ENCODE assay signal across 10 cellular contexts in genomic region chr22:28907311-28908008, GRCh38. TPM values are rescaled to one million over a fixed set of nuclear protein-coding genes. Genes with fewer than 3 reads are reported as not detected.
DNase-seq lines count a peak whose midpoint lies in the region; ATAC-seq, FAIRE-seq and TF ChIP-seq lines count a peak whose summit lies in the region.
"Had no signal": no experiment of that assay in that cellular context is flagged by ENCODE, and none has a peak within 500 bp of the region (broad histone marks: within the 10 kb centered on the region; RNA-seq: fewer than 3 reads in every experiment).

No MANE protein-coding gene starts in this region.

- TF ChIP-seq CTCF in GM12878 (IDR thresholded peaks at IDR 0.05 in 2 of 3, conservative IDR thresholded peaks at IDR 0.05 in 1 of 3; ENCODE audit: control insufficient read depth in 2 of 3, extremely low read depth in 1 of 3, insufficient read depth in 1 of 3, low read depth in 3 of 3, low read length in 3 of 3) (no peak), testis (IDR thresholded peaks at IDR 0.05) (no peak)

- ATAC-seq in HG03342 (IDR thresholded peaks at IDR 0.05; ENCODE audit: unreplicated experiment) (peak; percentile 70), GM12878 (peak; percentile 91), sciatic nerve (no peak)

- H3K79me2 ChIP-seq in GM12878 (ENCODE audit: control insufficient read depth, insufficient read depth, low read length) = no peaks in the 10 kb centered on the region

- peak; percentile 67 for DNase-seq in activated T-cell treated with anti-CD3 and anti-CD28 coated beads for 48 hours (ENCODE audit: low read depth)
- no peak for DNase-seq in activated T-cell treated with anti-CD3 and anti-CD28 coated beads for 4 hours
- DNase-seq in GM12878 (ENCODE audit: low read depth, low spot score) = peak; percentile 89
- peak; percentile 34 for DNase-seq in testis
- no peak for DNase-seq in sciatic nerve (ENCODE audit: low spot score)
- DNase-seq in NCI-H1436 (lab: John Stamatoyannopoulos, UW) = no peak
- no peak for DNase-seq in NOMO-1 treated with dmso at 0.1 percent for 144 hours (lab: John Stamatoyannopoulos, UW; ENCODE audit: unreplicated experiment)
- DNase-seq: NCI-H226 had no signal

- H3K4me2 ChIP-seq in GM12878 (ENCODE audit: control insufficient read depth, insufficient read depth) = peak overlapping the region; percentile 65

- FAIRE-seq in GM12878 (lab: Jason Lieb, UNC) = peak; percentile 59

- no peak overlapping the region for H3K9ac ChIP-seq in GM12878 (ENCODE audit: control insufficient read depth, insufficient read depth, low read length)

- SMC1A ChIA-PET in GM12878 (lab: Charles Lee; ENCODE audit: uncharacterized antibody, unreplicated experiment) = interaction anchor here (0.7 to 6.7 kb wide), 21 partner anchors 10 to 260 kb away, joined by 3 to 117 read pairs (median 5); partner anchors contain the start of gene ZNRF3

- in situ Hi-C loops in GM12878 (cut with MboI) = no loop called here

- no TSS peak for BruUV-seq in GM12878 (replicated peaks; lab: Mats Ljungman, UMichigan)

- H3K27ac ChIP-seq in GM12878 (ENCODE audit: control insufficient read depth, insufficient read depth) (no peak overlapping the region), testis (peak overlapping the region in 1 of 2 donors; percentile 79)
- H3K27ac ChIP-seq: neutrophil had no signal

- H3K27me3 ChIP-seq in GM12878 (replicated peaks in 1 of 2; ENCODE audit: control insufficient read depth in 2 of 2, insufficient read depth in 2 of 2, low read length in 1 of 2) (no peaks in the 10 kb centered on the region; a peak in 1 of 4 replicates), testis (no peaks in the 10 kb centered on the region)
- H3K27me3 ChIP-seq: neutrophil had no signal

- intact Hi-C loops in GM12878 (cut with micrococcal nuclease; ENCODE audit: unreplicated experiment) = loop anchor here (1.0 to 5.0 kb wide), 5 partner anchors 23 to 260 kb away; no protein-coding TSS in a partner anchor
- intact Hi-C loops in testis (cut with DNase I; ENCODE audit: low total_unique reads) = no loop called here
- intact Hi-C loops in sciatic nerve (cut with DNase I) = no loop called here

- peak; percentile 71 to 89; a peak in 2 of 4 replicates for TF ChIP-seq EP300 in GM12878 (IDR thresholded peaks at IDR 0.05; ENCODE audit: borderline replicate concordance in 1 of 2, control insufficient read depth in 1 of 2, low read depth in 2 of 2, low read length in 2 of 2)

- H3K4me3 ChIP-seq in GM12878 (peak overlapping the region; percentile 3; the same call in 1 of the 2 replicates), testis (no peak overlapping the region)

- H3K9me3 ChIP-seq in GM12878 (replicated peaks; ENCODE audit: control insufficient read depth, insufficient read depth, low read length) (no peaks in the 10 kb centered on the region; the same call in 2 of the 3 replicates), testis (no peaks in the 10 kb centered on the region)
- H3K9me3 ChIP-seq: neutrophil had no signal

- H2AFZ ChIP-seq in GM12878 (ENCODE audit: control insufficient read depth, low read depth, low read length) = no peak overlapping the region

- CTCF ChIA-PET in GM12878 (lab: Yijun Ruan, JAX) = interaction anchor here (0.6 to 7.2 kb wide), 13 partner anchors 11 to 308 kb away, joined by 3 to 78 read pairs (median 4); no protein-coding TSS in a partner anchor

- TF ChIP-seq RAD21 in GM12878 (IDR thresholded peaks at IDR 0.05; ENCODE audit: insufficient read depth, low read depth, low read length) = no peak

- TF ChIP-seq POLR2A in GM12878 (IDR thresholded peaks at IDR 0.05; ENCODE audit: low read depth, low read length) (no peak), testis (IDR thresholded peaks at IDR 0.05) (no peak)

- 0% methylated on average over 5 of the region's 5 CpGs for WGBS in GM12878 (ENCODE audit: insufficient coverage, insufficient replicate concordance, low lambda C conversion rate, missing lambda C conversion rate)
- 62 to 79% methylated on average over 5 of the region's 5 CpGs for WGBS in testis, 2 donors

- no peaks in the 10 kb centered on the region for H3K36me3 ChIP-seq in GM12878 (ENCODE audit: control insufficient read depth in 2 of 2, insufficient read depth in 2 of 2, low read length in 1 of 2)
- H3K36me3 ChIP-seq in testis (ENCODE audit: low read depth, missing control alignments) = no peaks in the 10 kb centered on the region
- H3K36me3 ChIP-seq: neutrophil had no signal

- POLR2A ChIA-PET in GM12878 (lab: Charles Lee) = interaction anchor here (0.5 to 3.0 kb wide), 17 partner anchors 9 to 175 kb away, joined by 3 to 16 read pairs (median 4); no protein-coding TSS in a partner anchor

- H4K20me1 ChIP-seq in GM12878 (ENCODE audit: control insufficient read depth, insufficient read depth) = no peaks in the 10 kb centered on the region

- RAD21 ChIA-PET in GM12878 (lab: Charles Lee; ENCODE audit: unreplicated experiment) = interaction anchor here (0.6 to 9.2 kb wide), 20 partner anchors 12 to 141 kb away, joined by 3 to 84 read pairs (median 4); partner anchors contain the start of genes XBP1 and ZNRF3

- H3K4me1 ChIP-seq in GM12878 (ENCODE audit: control insufficient read depth, insufficient read depth, low read length) (peaks cover 23% of the 10 kb centered on the region), testis (peaks cover 90% of the 10 kb centered on the region)

TF ChIP-seq in GM12878, 131 proteins besides CTCF, POLR2A, EP300 and RAD21 (continues in another document):
- TF ChIP-seq ELK1 (IDR thresholded peaks at IDR 0.05; ENCODE audit: low read depth, low read length) = no peak
- no peak for TF ChIP-seq MYC (IDR thresholded peaks at IDR 0.05; ENCODE audit: insufficient read depth, insufficient read length, insufficient replicate concordance, low read length, severe bottlenecking)
- no peak for TF ChIP-seq NFYA (IDR thresholded peaks at IDR 0.05; ENCODE audit: borderline replicate concordance, low read depth, low read length)
- TF ChIP-seq NR2F1 (conservative IDR thresholded peaks at IDR 0.05) = peak; percentile 75
- TF ChIP-seq ASH2L (IDR thresholded peaks at IDR 0.05; ENCODE audit: borderline replicate concordance, low read depth) = no peak
- peak; percentile 38; the same call in 1 of the 2 replicates for TF ChIP-seq CREB1 (IDR thresholded peaks at IDR 0.05; ENCODE audit: low read depth)
- peak; percentile 95 for TF ChIP-seq NFIC (IDR thresholded peaks at IDR 0.05; ENCODE audit: low read depth, low read length)
- TF ChIP-seq FOXK2 (IDR thresholded peaks at IDR 0.05) = no peak; the same call in 1 of the 2 replicates
- TF ChIP-seq PAX5 (IDR thresholded peaks at IDR 0.05; ENCODE audit: borderline replicate concordance, low read depth, low read length) = peak; percentile 67; the same call in 1 of the 2 replicates
- TF ChIP-seq ZNF24 (IDR thresholded peaks at IDR 0.05) = peak; percentile 34; the same call in 1 of the 2 replicates
- TF ChIP-seq RELB (IDR thresholded peaks at IDR 0.05; ENCODE audit: low read depth) = peak; percentile 81
- no peak; the same call in 1 of the 2 replicates for TF ChIP-seq BMI1 (IDR thresholded peaks at IDR 0.05; ENCODE audit: borderline replicate concordance)
- TF ChIP-seq SRF (IDR thresholded peaks at IDR 0.05; ENCODE audit: low read depth in 2 of 2, low read length in 2 of 2) = no peak
- no peak for TF ChIP-seq TCF3 (IDR thresholded peaks at IDR 0.05; ENCODE audit: borderline replicate concordance, insufficient read depth, low read depth, low read length)
- TF ChIP-seq TCF7 (IDR thresholded peaks at IDR 0.05; ENCODE audit: borderline replicate concordance) = no peak
- peak; percentile 56; the same call in 1 of the 2 replicates for TF ChIP-seq PML (IDR thresholded peaks at IDR 0.05; ENCODE audit: low read length)

RNA-seq across cellular contexts. Expression of gene ZNRF3, which starts 24.1 kb away (rescaled TPM):
- 14.8 and 17.0 TPM in 2 replicates for total RNA-seq in GM12878 (2013; cell fraction: nucleolus; rRNA removed)
- total RNA-seq in GM12878 (2014; rRNA removed) = 0.98 and 1.1 TPM in 2 replicates
- total RNA-seq in GM12878 (2014; rRNA removed; fragmentation: Illumina TruSeq; extraction: Trizol) = 0.46 and 0.49 TPM in 2 replicates
- total RNA-seq in GM12878 (2021) = 1.5 and 1.9 TPM in 2 replicates
- 0.07 TPM for polyA plus RNA-seq in GM12878 (2011; ENCODE audit: low read depth)
- polyA plus RNA-seq in GM12878 (2011; rRNA removed) = 2.4 TPM in 2 replicates
- 3.5 and 4.6 TPM in 2 replicates for polyA plus RNA-seq in GM12878 (2011; cell fraction: cytosol; rRNA removed)
- polyA plus RNA-seq in GM12878 (2011; cell fraction: nucleus; rRNA removed) = 5.2 and 7.3 TPM in 2 replicates
- 0.22 and 0.23 TPM in 2 replicates for polyA plus RNA-seq in GM12878 (2012)
- 0.43 and 0.52 TPM in 2 replicates for polyA plus RNA-seq in GM12878 (2014; fragmentation: Illumina TruSeq; extraction: Trizol)
- polyA plus RNA-seq in GM12878 (2014; fragmentation: Nextera tagmentation; extraction: Ambion mirVana) = under 1 TPM; 0.10 to 0.13 TPM
- polyA plus RNA-seq in GM12878 (2014; rRNA removed) = 1.1 and 1.2 TPM in 2 replicates
- polyA plus RNA-seq in GM12878 (2016; fragmentation: Nextera tagmentation; extraction: Ambion mirVana) = under 1 TPM; 0.05 to 0.20 TPM
- 3.9 and 7.7 TPM in 2 replicates for polyA minus RNA-seq in GM12878 (2011; rRNA and poly(A)+ RNA removed)
- 4.4 and 4.5 TPM in 2 replicates for polyA minus RNA-seq in GM12878 (2011; cell fraction: cytosol; rRNA and poly(A)+ RNA removed)
- 3.4 and 7.2 TPM in 2 replicates for polyA minus RNA-seq in GM12878 (2011; cell fraction: nucleus; rRNA and poly(A)+ RNA removed)
- 10 to 100 TPM; 32.2 to 44.5 TPM for total RNA-seq in testis
- 13.9 TPM for polyA plus RNA-seq in testis (ENCODE audit: insufficient read depth, low read depth, low replicate concordance)
- total RNA-seq in sciatic nerve = 12.9 TPM

Comparison
In these comparisons a context has a peak if more than half of its experiments do, and no peak if none do; other contexts are left out.
1. DNase-seq: peak in activated T-cell treated with anti-CD3 and anti-CD28 coated beads for 48 hours (single experiment), GM12878 (single experiment) and testis (single experiment); none in activated T-cell treated with anti-CD3 and anti-CD28 coated beads for 4 hours (single experiment), sciatic nerve (single experiment), NCI-H1436 (single experiment) and NOMO-1 treated with dmso at 0.1 percent for 144 hours (single experiment).